Comparison of ENCODE assay signal across 1 cellular context in the genomic region with DNA sequence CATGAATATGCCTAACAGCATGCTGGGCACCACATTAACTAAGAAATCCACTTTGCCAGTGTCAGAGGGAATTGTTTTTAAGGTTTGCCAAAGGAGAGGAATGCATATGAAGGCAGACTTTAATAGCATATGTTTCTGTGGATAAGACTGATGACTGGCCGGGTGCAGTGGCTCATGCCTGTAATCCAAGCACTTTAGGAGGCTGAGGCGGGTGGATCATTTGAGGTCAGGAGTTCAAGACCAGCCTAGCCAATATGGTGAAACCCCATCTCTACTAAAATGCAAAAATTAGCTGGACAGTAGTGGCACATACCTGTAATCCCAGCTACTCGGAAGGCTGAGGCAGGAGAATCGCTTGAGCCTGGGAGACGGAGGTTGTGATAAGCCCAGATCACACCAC.
TF ChIP-seq lines count a peak whose summit lies in the region.
"Not testable (repeated sequence)": the region's sequence is repeated elsewhere in the genome, so short reads cannot be mapped to it uniquely, and the experiment has no call there.

No MANE protein-coding gene starts in this region.

TF ChIP-seq in K562, 482 proteins besides CTCF, POLR2A, EP300 and RAD21:
- TF ChIP-seq TEAD4 (IDR thresholded peaks at IDR 0.05; ENCODE audit: low read length) (peak; percentile 42; the same call in 1 of the 2 replicates), DPF2 (IDR thresholded peaks at IDR 0.05) (0 out of 2 replicates have a peak, but pooled peaks have one; percentile 12), CBFA2T3 (IDR thresholded peaks at IDR 0.05) (peak; percentile 67), SMARCE1 (IDR thresholded peaks at IDR 0.05) (peak; percentile 17; the same call in 1 of the 2 replicates), ARID1B (IDR thresholded peaks at IDR 0.05) (peak; percentile 51; the same call in 1 of the 2 replicates), TAL1 (IDR thresholded peaks at IDR 0.05) (0 out of 2 replicates have a peak, but pooled peaks have one; percentile 28)
- TF ChIP-seq TEAD4 (CRISPR knock-in tag; IDR thresholded peaks at IDR 0.05; ENCODE audit: borderline replicate concordance) = not testable (repeated sequence)
- TF ChIP-seq, protein P1, sequence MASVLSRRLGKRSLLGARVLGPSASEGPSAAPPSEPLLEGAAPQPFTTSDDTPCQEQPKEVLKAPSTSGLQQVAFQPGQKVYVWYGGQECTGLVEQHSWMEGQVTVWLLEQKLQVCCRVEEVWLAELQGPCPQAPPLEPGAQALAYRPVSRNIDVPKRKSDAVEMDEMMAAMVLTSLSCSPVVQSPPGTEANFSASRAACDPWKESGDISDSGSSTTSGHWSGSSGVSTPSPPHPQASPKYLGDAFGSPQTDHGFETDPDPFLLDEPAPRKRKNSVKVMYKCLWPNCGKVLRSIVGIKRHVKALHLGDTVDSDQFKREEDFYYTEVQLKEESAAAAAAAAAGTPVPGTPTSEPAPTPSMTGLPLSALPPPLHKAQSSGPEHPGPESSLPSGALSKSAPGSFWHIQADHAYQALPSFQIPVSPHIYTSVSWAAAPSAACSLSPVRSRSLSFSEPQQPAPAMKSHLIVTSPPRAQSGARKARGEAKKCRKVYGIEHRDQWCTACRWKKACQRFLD (CRISPR knock-in tag; IDR thresholded peaks at IDR 0.05) = 0 out of 2 replicates have a peak, but pooled peaks have one; percentile 24
